ENCODE assay signal across 20 cellular contexts in the genomic region with DNA sequence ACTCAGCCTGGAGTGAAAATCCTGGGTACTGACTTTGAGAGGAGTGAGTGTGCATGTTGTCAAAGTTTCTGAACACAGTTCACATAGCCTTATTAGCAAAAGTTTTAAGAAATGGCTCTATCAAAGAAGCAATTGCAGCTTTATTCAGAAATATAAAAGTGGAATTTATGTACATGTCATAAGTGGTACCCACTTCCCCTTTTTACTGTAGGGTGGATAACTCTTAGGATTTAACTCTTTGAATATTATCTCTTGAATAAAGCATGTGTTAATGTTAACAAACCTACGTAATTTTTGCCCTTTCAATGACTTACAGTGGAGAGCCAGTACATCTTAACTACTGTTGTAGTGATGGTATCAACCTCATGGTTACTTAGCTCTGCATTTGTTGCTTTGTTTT. TPM values are rescaled to one million over a fixed set of nuclear protein-coding genes. Genes with fewer than 3 reads are reported as not detected.
DNase-seq lines count a peak whose midpoint lies in the region; ATAC-seq, FAIRE-seq and TF ChIP-seq lines count a peak whose summit lies in the region.
"Had no signal": no experiment of that assay in that cellular context is flagged by ENCODE, and none has a peak within 500 bp of the region (broad histone marks: within the 10 kb centered on the region; RNA-seq: fewer than 3 reads in every experiment).

No MANE protein-coding gene starts in this region.

- in situ Hi-C loops in GM12878 (cut with MboI) (no loop called here), HAP-1 (cut with MboI; ENCODE audit: low sequenced_read_pairs) (loop anchor here (10.0 kb wide), 1 partner anchor 122 kb away; no protein-coding TSS in a partner anchor)

- no peaks in the 10 kb centered on the region for H4K20me1 ChIP-seq in GM12878 (ENCODE audit: control insufficient read depth, insufficient read depth)

- H3K79me2 ChIP-seq in GM12878 (ENCODE audit: control insufficient read depth, insufficient read depth, low read length) = peaks cover 11% of the 10 kb centered on the region
- H3K79me2 ChIP-seq: parathyroid adenoma had no signal

- no peak overlapping the region for H3K4me3 ChIP-seq in breast epithelium
- H3K4me3 ChIP-seq in GM12878 = no peak overlapping the region
- no peak overlapping the region for H3K4me3 ChIP-seq in HAP-1
- H3K4me3 ChIP-seq in endodermal cell (ENCODE audit: low read length) = no peak overlapping the region
- H3K4me3 ChIP-seq: lower lobe of right lung, uterus had no signal

- no peak for TF ChIP-seq CTCF in MCF 10A (IDR thresholded peaks at IDR 0.05; ENCODE audit: unreplicated experiment)
- no peak for TF ChIP-seq CTCF in breast epithelium (IDR thresholded peaks at IDR 0.05)
- TF ChIP-seq CTCF in GM12878 (IDR thresholded peaks at IDR 0.05 in 2 of 3, conservative IDR thresholded peaks at IDR 0.05 in 1 of 3; ENCODE audit: control insufficient read depth in 2 of 3, extremely low read depth in 1 of 3, insufficient read depth in 1 of 3, low read depth in 3 of 3, low read length in 3 of 3) = no peak
- TF ChIP-seq CTCF in endodermal cell (conservative IDR thresholded peaks at IDR 0.05) = no peak

- H3K27ac ChIP-seq in breast epithelium (no peak overlapping the region), GM12878 (ENCODE audit: control insufficient read depth, insufficient read depth) (no peak overlapping the region), endodermal cell (ENCODE audit: low read depth, low read length) (no peak overlapping the region)
- H3K27ac ChIP-seq: lower lobe of right lung, parathyroid adenoma, uterus, VCaP had no signal

- POLR2A ChIA-PET in MCF 10A (lab: Yijun Ruan, JAX) (interaction anchor here (0.6 to 2.3 kb wide), 6 partner anchors 9 to 177 kb away, joined by 3 to 14 read pairs (median 4); partner anchors contain the start of gene NABP1), GM12878 (lab: Charles Lee) (no interaction called here)

- H3K27ac Mint-ChIP-seq in MCF 10A (ENCODE audit: low read depth, unreplicated experiment) = peak overlapping the region; percentile 49
- no peak overlapping the region for H3K27ac Mint-ChIP-seq in endodermal cell
- H3K27ac Mint-ChIP-seq: activated T-helper 2 cell treated with anti-CD3 and anti-CD28 coated beads, Interferon-gamma antibody, Interleukin-2, Interleukin-4, amounts not matched to agents 10 μg/mL and 5 μg/mL and 100 μg/mL, durations not matched to agents 14 hours and 24 hours and 36 hours had no signal

- BruUV-seq in MCF 10A (replicated peaks; lab: Mats Ljungman, UMichigan) (no TSS peak), GM12878 (replicated peaks; lab: Mats Ljungman, UMichigan) (no TSS peak)

- H3K9me3 ChIP-seq in breast epithelium (no peaks in the 10 kb centered on the region), GM12878 (replicated peaks; ENCODE audit: control insufficient read depth, insufficient read depth, low read length) (no peaks in the 10 kb centered on the region), HAP-1 (no peaks in the 10 kb centered on the region), endodermal cell (ENCODE audit: control insufficient read depth, low read length) (no peaks in the 10 kb centered on the region)
- H3K9me3 ChIP-seq: lower lobe of right lung, uterus had no signal

- RAD21 ChIA-PET in GM12878 (lab: Charles Lee; ENCODE audit: unreplicated experiment) = interaction anchor here (0.6 to 1.3 kb wide), 5 partner anchors 11 to 476 kb away, joined by 3 to 4 read pairs (median 3); no protein-coding TSS in a partner anchor

- SMC1A ChIA-PET in GM12878 (lab: Charles Lee; ENCODE audit: uncharacterized antibody, unreplicated experiment) = interaction anchor here (0.7 to 1.8 kb wide), 9 partner anchors 10 to 126 kb away, joined by 3 to 17 read pairs (median 3); partner anchors contain the start of gene NABP1

- FAIRE-seq in GM12878 (lab: Jason Lieb, UNC) = no peak

- H3K36me3 Mint-ChIP-seq in MCF 10A (ENCODE audit: insufficient read depth, unreplicated experiment) (peaks cover 72% of the 10 kb centered on the region), endodermal cell (ENCODE audit: low read depth) (peaks cover 11% of the 10 kb centered on the region)

- H3K27me3 Mint-ChIP-seq in MCF 10A (ENCODE audit: insufficient read depth, unreplicated experiment) = no peaks in the 10 kb centered on the region
- no peaks in the 10 kb centered on the region for H3K27me3 Mint-ChIP-seq in endodermal cell (ENCODE audit: insufficient read depth)

- H3K27me3 ChIP-seq in breast epithelium (no peaks in the 10 kb centered on the region), GM12878 (replicated peaks in 1 of 2; ENCODE audit: control insufficient read depth in 2 of 2, insufficient read depth in 2 of 2, low read length in 1 of 2) (no peaks in the 10 kb centered on the region), HAP-1 (ENCODE audit: low read depth) (no peaks in the 10 kb centered on the region), endodermal cell (ENCODE audit: control insufficient read depth, insufficient read depth, low read length, poor library complexity, severe bottlenecking) (no peaks in the 10 kb centered on the region)
- H3K27me3 ChIP-seq: uterus had no signal

- H3K4me1 ChIP-seq in breast epithelium (no peaks in the 10 kb centered on the region), GM12878 (ENCODE audit: control insufficient read depth, insufficient read depth, low read length) (no peaks in the 10 kb centered on the region), HAP-1 (peaks cover 10% of the 10 kb centered on the region), endodermal cell (ENCODE audit: control insufficient read depth, insufficient read depth, low read length) (peaks cover 5% of the 10 kb centered on the region)
- H3K4me1 ChIP-seq: parathyroid adenoma had no signal

- CTCF ChIA-PET in MCF 10A (lab: Yijun Ruan, JAX) (interaction anchor here (0.9 to 2.1 kb wide), 2 partner anchors 117 to 120 kb away, joined by 3 to 9 read pairs; no protein-coding TSS in a partner anchor), GM12878 (lab: Yijun Ruan, JAX) (interaction anchor here (0.5 to 2.9 kb wide), 5 partner anchors 17 to 120 kb away, joined by 3 to 18 read pairs (median 4); no protein-coding TSS in a partner anchor)

- DNase-seq in MCF 10A (ENCODE audit: unreplicated experiment) = no peak
- DNase-seq in breast epithelium (ENCODE audit: low spot score in 2 of 2) = no peak
- peak; percentile 59 for DNase-seq in MV-4-11 (lab: John Stamatoyannopoulos, UW)
- DNase-seq in GM12878 (ENCODE audit: low read depth, low spot score) = no peak
- no peak for DNase-seq in HAP-1 (ENCODE audit: low spot score in 2 of 2)
- DNase-seq in endodermal cell = no peak
- DNase-seq in NCI-H510A (lab: John Stamatoyannopoulos, UW) = no peak
- DNase-seq: AML-193; lower lobe of right lung; NCI-H1417; NCI-H2171 treated with DMSO at 0.1 percent for 48 hours; NCI-H748 treated with DMSO at 0.1 percent for 48 hours; stimulated activated CD4-positive, alpha-beta T cell treated with anti-CD3 and anti-CD28 coated beads, Interleukin-2, amount 100 ng/mL, for 24 hours; substantia nigra; SW 1271; uterus had no signal

- H3K4me1 Mint-ChIP-seq in MCF 10A (ENCODE audit: insufficient read depth, unreplicated experiment) = peaks cover 35% of the 10 kb centered on the region
- H3K4me1 Mint-ChIP-seq in endodermal cell = peaks cover 25% of the 10 kb centered on the region

- TF ChIP-seq RAD21 in GM12878 (IDR thresholded peaks at IDR 0.05; ENCODE audit: insufficient read depth, low read depth, low read length) = no peak

- no peak for TF ChIP-seq EP300 in GM12878 (IDR thresholded peaks at IDR 0.05; ENCODE audit: borderline replicate concordance in 1 of 2, control insufficient read depth in 1 of 2, low read depth in 2 of 2, low read length in 2 of 2)

- no peak overlapping the region for H3K4me3 Mint-ChIP-seq in MCF 10A (ENCODE audit: unreplicated experiment)
- no peak overlapping the region for H3K4me3 Mint-ChIP-seq in endodermal cell

- 95% methylated on average over 1 of the region's 1 CpG for WGBS in GM12878 (ENCODE audit: insufficient coverage, insufficient replicate concordance, low lambda C conversion rate, missing lambda C conversion rate)
- WGBS in endodermal cell (ENCODE audit: insufficient coverage in 1 of 2, insufficient read length in 1 of 2), 2 experiments = 95% methylated on average over 1 of the region's 1 CpG; no CpG with 5 or more reads in 1 of the 2 experiments

- no peak overlapping the region for H3K4me2 ChIP-seq in GM12878 (ENCODE audit: control insufficient read depth, insufficient read depth)

- peak; percentile 6 for ATAC-seq in GM12878
- ATAC-seq: HCT116, lower lobe of right lung had no signal

- H3K9ac ChIP-seq in GM12878 (ENCODE audit: control insufficient read depth, insufficient read depth, low read length) (no peak overlapping the region), endodermal cell (ENCODE audit: extremely low read depth, low read length, poor library complexity, severe bottlenecking) (no peak overlapping the region)
- H3K9ac ChIP-seq: parathyroid adenoma had no signal

- no peak for TF ChIP-seq POLR2A in breast epithelium (IDR thresholded peaks at IDR 0.05)
- TF ChIP-seq POLR2A in GM12878 (IDR thresholded peaks at IDR 0.05; ENCODE audit: low read depth, low read length) = no peak

- no peaks in the 10 kb centered on the region for H3K36me3 ChIP-seq in breast epithelium
- H3K36me3 ChIP-seq in GM12878 (ENCODE audit: control insufficient read depth in 2 of 2, insufficient read depth in 2 of 2, low read length in 1 of 2) = peaks cover 6 to 35% of the 10 kb centered on the region in 2 experiments
- H3K36me3 ChIP-seq in HAP-1 (replicated peaks) = peaks cover 56% of the 10 kb centered on the region
- peaks cover 21% of the 10 kb centered on the region for H3K36me3 ChIP-seq in endodermal cell (ENCODE audit: control insufficient read depth, insufficient read depth, low read length)
- H3K36me3 ChIP-seq: uterus had no signal

- no peaks in the 10 kb centered on the region for H3K9me3 Mint-ChIP-seq in MCF 10A (ENCODE audit: unreplicated experiment)
- no peaks in the 10 kb centered on the region for H3K9me3 Mint-ChIP-seq in endodermal cell
- H3K9me3 Mint-ChIP-seq: activated T-helper 2 cell treated with anti-CD3 and anti-CD28 coated beads, Interferon-gamma antibody, Interleukin-2, Interleukin-4, amounts not matched to agents 10 μg/mL and 5 μg/mL and 100 μg/mL, durations not matched to agents 14 hours and 24 hours and 36 hours had no signal

- no peak overlapping the region for H2AFZ ChIP-seq in GM12878 (ENCODE audit: control insufficient read depth, low read depth, low read length)
- H2AFZ ChIP-seq: parathyroid adenoma had no signal

- intact Hi-C loops in MCF 10A (cut with micrococcal nuclease) (no loop called here), breast epithelium (cut with DNase I; ENCODE audit: low total_unique reads) (loop anchor here (10.0 kb wide), 1 partner anchor 122 kb away; no protein-coding TSS in a partner anchor), GM12878 (cut with micrococcal nuclease; ENCODE audit: unreplicated experiment) (no loop called here)

RNA-seq across cellular contexts. Expression of gene NABP1, which starts 8.7 kb away (rescaled TPM):
- total RNA-seq in MCF 10A (2022) (81.8 and 96.3 TPM in 2 replicates), breast epithelium (10 to 100 TPM; 34.4 to 44.9 (median 37.8) TPM), GM12878 (2014; rRNA removed) (41.5 and 47.5 TPM in 2 replicates), GM12878 (2014; rRNA removed; fragmentation: Illumina TruSeq; extraction: Trizol) (64.3 and 65.7 TPM in 2 replicates), GM12878 (2021) (44.9 and 51.8 TPM in 2 replicates), endodermal cell (1 to 10 TPM; 5.8 to 8.7 TPM)
- 236 and 247 TPM in 2 replicates for total RNA-seq in GM12878 (2013; cell fraction: nucleolus; rRNA removed)
- polyA plus RNA-seq in GM12878 (2011; ENCODE audit: low read depth) = 4.3 TPM
- polyA plus RNA-seq in GM12878 (2011; rRNA removed) (31.6 and 50.2 TPM in 2 replicates), GM12878 (2014; fragmentation: Illumina TruSeq; extraction: Trizol) (36.6 and 53.7 TPM in 2 replicates), GM12878 (2014; fragmentation: Nextera tagmentation; extraction: Ambion mirVana) (10 to 100 TPM; 22.9 to 24.1 TPM), GM12878 (2014; rRNA removed) (30.4 and 38.3 TPM in 2 replicates), GM12878 (2016; fragmentation: Nextera tagmentation; extraction: Ambion mirVana) (10 to 100 TPM; 57.0 to 60.3 TPM)
- 5.9 and 7.6 TPM in 2 replicates for polyA plus RNA-seq in GM12878 (2011; cell fraction: cytosol; rRNA removed)
- 65.5 and 84.2 TPM in 2 replicates for polyA plus RNA-seq in GM12878 (2011; cell fraction: nucleus; rRNA removed)
- 12.9 and 16.4 TPM in 2 replicates for polyA plus RNA-seq in GM12878 (2012)
- polyA minus RNA-seq in GM12878 (2011; rRNA and poly(A)+ RNA removed) = 32.7 and 34.8 TPM in 2 replicates
- polyA minus RNA-seq in GM12878 (2011; cell fraction: cytosol; rRNA and poly(A)+ RNA removed) = 11.5 and 15.8 TPM in 2 replicates
- polyA minus RNA-seq in GM12878 (2011; cell fraction: nucleus; rRNA and poly(A)+ RNA removed) = 93.1 and 134 TPM in 2 replicates
- polyA plus RNA-seq in endodermal cell (2013, experiment 1 of 2) = 2.7 TPM
- 1.7 TPM for polyA plus RNA-seq in endodermal cell (2013, experiment 2 of 2)
